In genomic region chr4:8917321-8917811, GRCh38 we compare ENCODE assay signal across 17 cellular contexts. TPM values are rescaled to one million over a fixed set of nuclear protein-coding genes. Genes with fewer than 3 reads are reported as not detected.
A peak's percentile ranks its signal among the peaks of the same experiment; 100 is the strongest.
DNase-seq lines count a peak whose midpoint lies in the region; ATAC-seq, FAIRE-seq and TF ChIP-seq lines count a peak whose summit lies in the region.
"Had no signal": no experiment of that assay in that cellular context is flagged by ENCODE, and none has a peak within 500 bp of the region (broad histone marks: within the 10 kb centered on the region; RNA-seq: fewer than 3 reads in every experiment).

No MANE protein-coding gene starts in this region.

- no peaks in the 10 kb centered on the region for H4K20me1 ChIP-seq in SK-N-SH (ENCODE audit: insufficient read depth)
- H4K20me1 ChIP-seq in osteoblast (ENCODE audit: insufficient read depth, low read length): no peaks in the 10 kb centered on the region

- peak; percentile 38; the same call in 2 of the 3 replicates for ATAC-seq in SK-N-SH treated with all-trans-retinoic acid at 6 μM for 48 hours
- peak; percentile 12 for ATAC-seq in activated T-helper 17 cell treated with anti-CD3 and anti-CD28 coated beads, Interleukin-2, amount 50 U/mL, for 72 hours (replicated peaks)

- H3K27me3 ChIP-seq in SK-N-SH (ENCODE audit: insufficient read depth) (no peaks in the 10 kb centered on the region), osteoblast (ENCODE audit: insufficient read depth, low read length) (no peaks in the 10 kb centered on the region)
- H3K27me3 ChIP-seq: pancreas had no signal

- H3K36me3 ChIP-seq in SK-N-SH (replicated peaks in 1 of 2; ENCODE audit: control insufficient read depth in 1 of 2, insufficient read depth in 2 of 2, low read length in 1 of 2): no peaks in the 10 kb centered on the region
- no peaks in the 10 kb centered on the region for H3K36me3 ChIP-seq in osteoblast (ENCODE audit: insufficient read depth, low read length)
- H3K36me3 ChIP-seq: pancreas had no signal

- no peaks in the 10 kb centered on the region for H3K9me3 Mint-ChIP-seq in activated T-helper 17 cell treated with anti-CD3 and anti-CD28 coated beads, Interleukin-2, amount 50 U/mL, for 72 hours
- H3K9me3 Mint-ChIP-seq: CD4-positive, alpha-beta T cell had no signal

- H3K27ac Mint-ChIP-seq in activated T-helper 17 cell treated with anti-CD3 and anti-CD28 coated beads, Interleukin-2, amount 50 U/mL, for 72 hours: no peak overlapping the region
- H3K27ac Mint-ChIP-seq: CD4-positive, alpha-beta T cell had no signal

- H3K27ac ChIP-seq in SK-N-SH (ENCODE audit: low read depth in 2 of 2, low read length in 1 of 2) (no peak overlapping the region), osteoblast (ENCODE audit: low read depth, low read length) (no peak overlapping the region)
- H3K27ac ChIP-seq: 22Rv1, HL-60, pancreas, VCaP had no signal

- no peaks in the 10 kb centered on the region for H3K9me2 ChIP-seq in SK-N-SH

- no peaks in the 10 kb centered on the region for H3K4me1 Mint-ChIP-seq in activated T-helper 17 cell treated with anti-CD3 and anti-CD28 coated beads, Interleukin-2, amount 50 U/mL, for 72 hours

- TF ChIP-seq CTCF in SK-N-SH (IDR thresholded peaks at IDR 0.05): no peak
- TF ChIP-seq CTCF in osteoblast (IDR thresholded peaks at IDR 0.05; ENCODE audit: extremely low read depth, low read depth, low read length): no peak

- POLR2A ChIA-PET in SK-N-SH (lab: Yijun Ruan, JAX): interaction anchor here (0.8 kb wide), 1 partner anchor 310 kb away, joined by 3 read pairs; no protein-coding TSS in a partner anchor

- no peak for TF ChIP-seq EP300 in SK-N-SH (IDR thresholded peaks at IDR 0.05; ENCODE audit: borderline replicate concordance in 1 of 2, low read depth in 1 of 2, low read length in 1 of 2)

- H3K4me3 ChIP-seq in SK-N-SH (ENCODE audit: low read depth in 2 of 2, low read length in 1 of 2): no peak overlapping the region
- H3K4me3 ChIP-seq in osteoblast (ENCODE audit: insufficient read depth, low read length): no peak overlapping the region
- H3K4me3 ChIP-seq: pancreas had no signal

- DNase-seq in SK-N-SH (no peak), GM12892 (ENCODE audit: insufficient read length) (peak; percentile 3), osteoblast (ENCODE audit: insufficient read length, low spot score, missing footprints) (peak; percentile 72), amygdala (lab: John Stamatoyannopoulos, UW) (no peak), RPMI8226 (no peak), NCI-H748 (lab: John Stamatoyannopoulos, UW; ENCODE audit: unreplicated experiment) (no peak)
- DNase-seq: NCI-H1436 treated with DMSO at 0.1 percent for 48 hours, NCI-H510A had no signal

- CTCF ChIA-PET in SK-N-SH (lab: Yijun Ruan, JAX): interaction anchor here (0.6 to 5.8 kb wide), 38 partner anchors 9 to 1332 kb away, joined by 3 to 89 read pairs (median 6); no protein-coding TSS in a partner anchor

- 48% methylated on average over 7 of the region's 12 CpGs for WGBS in SK-N-SH (ENCODE audit: low lambda C conversion rate)

- no peak overlapping the region for H3K9ac ChIP-seq in SK-N-SH

- peaks cover 12% of the 10 kb centered on the region for H3K27me3 Mint-ChIP-seq in activated T-helper 17 cell treated with anti-CD3 and anti-CD28 coated beads, Interleukin-2, amount 50 U/mL, for 72 hours

- TF ChIP-seq POLR2A in GM12892 (IDR thresholded peaks at IDR 0.05; ENCODE audit: low read depth, low read length): no peak

- no peak for TF ChIP-seq RAD21 in SK-N-SH (IDR thresholded peaks at IDR 0.05; ENCODE audit: low read length)

- H3K79me2 ChIP-seq in SK-N-SH (ENCODE audit: insufficient read depth): no peaks in the 10 kb centered on the region
- H3K79me2 ChIP-seq in osteoblast (ENCODE audit: insufficient read depth, low read length): no peaks in the 10 kb centered on the region

- H3K4me2 ChIP-seq in SK-N-SH (no peak overlapping the region), osteoblast (ENCODE audit: insufficient read depth, low read length) (no peak overlapping the region)

- H2AFZ ChIP-seq in SK-N-SH (ENCODE audit: low read depth) (no peak overlapping the region), osteoblast (ENCODE audit: low read length) (no peak overlapping the region)

- H3K9me3 ChIP-seq in SK-N-SH (no peaks in the 10 kb centered on the region), osteoblast (ENCODE audit: low read depth, low read length) (no peaks in the 10 kb centered on the region)
- H3K9me3 ChIP-seq: pancreas had no signal

- H3F3A ChIP-seq in SK-N-SH (replicated peaks; ENCODE audit: insufficient read depth): no peaks in the 10 kb centered on the region

- H3K4me1 ChIP-seq in SK-N-SH (ENCODE audit: control insufficient read depth in 1 of 2, insufficient read depth in 2 of 2, low read depth in 1 of 2, low read length in 1 of 2) (peaks cover 0 to 2% of the 10 kb centered on the region in 2 experiments; a peak in 1 of 4 replicates), osteoblast (ENCODE audit: insufficient read depth, low read length) (no peaks in the 10 kb centered on the region)
- H3K4me1 ChIP-seq: pancreas had no signal

- no peaks in the 10 kb centered on the region for H3K36me3 Mint-ChIP-seq in activated T-helper 17 cell treated with anti-CD3 and anti-CD28 coated beads, Interleukin-2, amount 50 U/mL, for 72 hours (ENCODE audit: low read depth)

- FAIRE-seq in GM12892 (lab: Jason Lieb, UNC): no peak
- FAIRE-seq: islet of Langerhans, pancreas had no signal

- no peak overlapping the region for H3K4me3 Mint-ChIP-seq in activated T-helper 17 cell treated with anti-CD3 and anti-CD28 coated beads, Interleukin-2, amount 50 U/mL, for 72 hours
- H3K4me3 Mint-ChIP-seq: CD4-positive, alpha-beta T cell had no signal

TF ChIP-seq in SK-N-SH treated with all-trans-retinoic acid at 6 μM for 48 hours, 23 proteins besides CTCF, POLR2A, EP300 and RAD21 (continues in another document):
- TF ChIP-seq ZFP30 (CRISPR knock-in tag; IDR thresholded peaks at IDR 0.05): no peak
- no peak for TF ChIP-seq BACH2 (CRISPR knock-in tag; IDR thresholded peaks at IDR 0.05; ENCODE audit: borderline replicate concordance)
- TF ChIP-seq, protein P1, sequence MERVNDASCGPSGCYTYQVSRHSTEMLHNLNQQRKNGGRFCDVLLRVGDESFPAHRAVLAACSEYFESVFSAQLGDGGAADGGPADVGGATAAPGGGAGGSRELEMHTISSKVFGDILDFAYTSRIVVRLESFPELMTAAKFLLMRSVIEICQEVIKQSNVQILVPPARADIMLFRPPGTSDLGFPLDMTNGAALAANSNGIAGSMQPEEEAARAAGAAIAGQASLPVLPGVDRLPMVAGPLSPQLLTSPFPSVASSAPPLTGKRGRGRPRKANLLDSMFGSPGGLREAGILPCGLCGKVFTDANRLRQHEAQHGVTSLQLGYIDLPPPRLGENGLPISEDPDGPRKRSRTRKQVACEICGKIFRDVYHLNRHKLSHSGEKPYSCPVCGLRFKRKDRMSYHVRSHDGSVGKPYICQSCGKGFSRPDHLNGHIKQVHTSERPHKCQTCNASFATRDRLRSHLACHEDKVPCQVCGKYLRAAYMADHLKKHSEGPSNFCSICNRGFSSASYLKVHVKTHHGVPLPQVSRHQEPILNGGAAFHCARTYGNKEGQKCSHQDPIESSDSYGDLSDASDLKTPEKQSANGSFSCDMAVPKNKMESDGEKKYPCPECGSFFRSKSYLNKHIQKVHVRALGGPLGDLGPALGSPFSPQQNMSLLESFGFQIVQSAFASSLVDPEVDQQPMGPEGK (CRISPR knock-in tag; IDR thresholded peaks at IDR 0.05; ENCODE audit: borderline replicate concordance): no peak

TF ChIP-seq in SK-N-SH, 30 proteins besides CTCF, POLR2A, EP300 and RAD21:
- TF ChIP-seq GATA2 (CRISPR knock-in tag; IDR thresholded peaks at IDR 0.05) (no peak), POLR2AphosphoS5 (IDR thresholded peaks at IDR 0.05; ENCODE audit: low read depth, low read length) (no peak), FOXJ3 (CRISPR knock-in tag; IDR thresholded peaks at IDR 0.05) (no peak), JUND (IDR thresholded peaks at IDR 0.05) (no peak), TCF12 (IDR thresholded peaks at IDR 0.05) (no peak), MEF2A (IDR thresholded peaks at IDR 0.05; ENCODE audit: borderline replicate concordance, low read depth) (no peak), SIN3A (IDR thresholded peaks at IDR 0.05; ENCODE audit: borderline replicate concordance, low read depth, low read length) (no peak), RCOR1 (IDR thresholded peaks at IDR 0.05; ENCODE audit: low read length) (no peak), GABPA (IDR thresholded peaks at IDR 0.05; ENCODE audit: low read depth) (no peak), FOSL2 (IDR thresholded peaks at IDR 0.05; ENCODE audit: borderline replicate concordance, low read depth) (no peak)
- TF ChIP-seq, protein P2, sequence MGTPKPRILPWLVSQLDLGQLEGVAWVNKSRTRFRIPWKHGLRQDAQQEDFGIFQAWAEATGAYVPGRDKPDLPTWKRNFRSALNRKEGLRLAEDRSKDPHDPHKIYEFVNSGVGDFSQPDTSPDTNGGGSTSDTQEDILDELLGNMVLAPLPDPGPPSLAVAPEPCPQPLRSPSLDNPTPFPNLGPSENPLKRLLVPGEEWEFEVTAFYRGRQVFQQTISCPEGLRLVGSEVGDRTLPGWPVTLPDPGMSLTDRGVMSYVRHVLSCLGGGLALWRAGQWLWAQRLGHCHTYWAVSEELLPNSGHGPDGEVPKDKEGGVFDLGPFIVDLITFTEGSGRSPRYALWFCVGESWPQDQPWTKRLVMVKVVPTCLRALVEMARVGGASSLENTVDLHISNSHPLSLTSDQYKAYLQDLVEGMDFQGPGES (IDR thresholded peaks at IDR 0.05; ENCODE audit: low read depth, low read length): no peak
- TF ChIP-seq, protein P3, sequence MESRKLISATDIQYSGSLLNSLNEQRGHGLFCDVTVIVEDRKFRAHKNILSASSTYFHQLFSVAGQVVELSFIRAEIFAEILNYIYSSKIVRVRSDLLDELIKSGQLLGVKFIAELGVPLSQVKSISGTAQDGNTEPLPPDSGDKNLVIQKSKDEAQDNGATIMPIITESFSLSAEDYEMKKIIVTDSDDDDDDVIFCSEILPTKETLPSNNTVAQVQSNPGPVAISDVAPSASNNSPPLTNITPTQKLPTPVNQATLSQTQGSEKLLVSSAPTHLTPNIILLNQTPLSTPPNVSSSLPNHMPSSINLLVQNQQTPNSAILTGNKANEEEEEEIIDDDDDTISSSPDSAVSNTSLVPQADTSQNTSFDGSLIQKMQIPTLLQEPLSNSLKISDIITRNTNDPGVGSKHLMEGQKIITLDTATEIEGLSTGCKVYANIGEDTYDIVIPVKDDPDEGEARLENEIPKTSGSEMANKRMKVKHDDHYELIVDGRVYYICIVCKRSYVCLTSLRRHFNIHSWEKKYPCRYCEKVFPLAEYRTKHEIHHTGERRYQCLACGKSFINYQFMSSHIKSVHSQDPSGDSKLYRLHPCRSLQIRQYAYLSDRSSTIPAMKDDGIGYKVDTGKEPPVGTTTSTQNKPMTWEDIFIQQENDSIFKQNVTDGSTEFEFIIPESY (IDR thresholded peaks at IDR 0.05; ENCODE audit: borderline replicate concordance, low read depth): no peak

RNA-seq across cellular contexts. Expression of gene HMX1, which starts 45.7 kb away (rescaled TPM):
- polyA plus RNA-seq in SK-N-SH (2012; rRNA removed): 0.11 and 0.20 TPM in 2 replicates
- 0.12 and 0.24 TPM in 2 replicates for polyA plus RNA-seq in SK-N-SH (2012; cell fraction: cytosol; rRNA removed)
- polyA plus RNA-seq in SK-N-SH (2012; cell fraction: nucleus; rRNA removed): 0.07 and 0.11 TPM in 2 replicates
- not detected for polyA plus RNA-seq in GM12892 (2012; ENCODE audit: missing spikeins)
- not detected for total RNA-seq in activated T-helper 17 cell treated with anti-CD3 and anti-CD28 coated beads, Interleukin-2, amount 50 U/mL, for 72 hours
- not detected in 2 replicates for total RNA-seq in osteoblast
- total RNA-seq: CD4-positive, alpha-beta T cell; epithelial cell of proximal tubule; pancreas had no signal
- polyA plus RNA-seq: pancreas had no signal

Comparison
In these comparisons a context has a peak if more than half of its experiments do, and no peak if none do; other contexts are left out.
1. DNase-seq: peak in GM12892 (single experiment) and osteoblast (single experiment); none in SK-N-SH (single experiment), amygdala (0 of 56), RPMI8226 (single experiment) and NCI-H748 (single experiment).